In the genomic region with DNA sequence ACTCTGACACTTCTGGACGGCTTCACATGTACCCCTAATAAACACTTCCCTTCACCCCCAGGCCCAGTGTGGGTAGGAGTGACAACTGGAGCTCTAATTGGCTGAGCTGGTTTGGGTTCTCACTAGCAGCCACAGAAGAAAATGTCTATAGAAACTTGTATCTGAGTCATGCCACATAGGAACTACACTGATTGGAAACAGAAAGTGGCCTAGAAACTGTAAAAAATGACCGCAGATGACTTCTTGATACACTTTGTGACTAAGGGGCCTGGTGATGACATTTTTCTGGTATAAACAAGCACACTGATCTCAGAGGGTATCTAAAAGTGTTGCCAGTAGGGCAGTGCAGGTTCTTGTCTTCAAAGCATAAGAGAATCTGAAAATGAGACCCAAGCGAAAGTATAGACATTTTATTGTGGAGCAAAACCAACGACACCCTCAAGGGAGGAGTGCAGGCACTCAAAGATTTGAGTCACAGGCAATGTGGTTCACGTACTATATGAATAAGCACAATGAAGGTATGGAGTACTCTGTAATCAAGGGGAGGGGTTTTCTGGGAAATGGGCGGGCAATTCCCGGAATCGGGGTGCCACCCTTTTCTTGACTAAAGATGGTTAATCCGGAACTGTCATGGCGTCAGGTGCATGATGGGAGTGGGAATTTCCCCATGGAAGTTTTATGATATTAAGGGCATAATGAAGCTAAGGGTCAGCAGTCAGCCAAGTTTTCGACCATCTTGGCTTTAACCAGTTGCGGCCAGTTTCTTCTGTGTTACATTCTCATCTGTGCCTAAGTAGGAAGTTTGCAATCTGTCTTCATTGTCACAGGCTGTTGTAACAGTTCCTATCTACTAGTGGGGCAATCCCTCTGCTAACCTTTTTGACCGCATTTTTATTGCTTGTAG, we compare ENCODE assay signal across 1 cellular context.
TF ChIP-seq lines count a peak whose summit lies in the region.

A gene with protein sequence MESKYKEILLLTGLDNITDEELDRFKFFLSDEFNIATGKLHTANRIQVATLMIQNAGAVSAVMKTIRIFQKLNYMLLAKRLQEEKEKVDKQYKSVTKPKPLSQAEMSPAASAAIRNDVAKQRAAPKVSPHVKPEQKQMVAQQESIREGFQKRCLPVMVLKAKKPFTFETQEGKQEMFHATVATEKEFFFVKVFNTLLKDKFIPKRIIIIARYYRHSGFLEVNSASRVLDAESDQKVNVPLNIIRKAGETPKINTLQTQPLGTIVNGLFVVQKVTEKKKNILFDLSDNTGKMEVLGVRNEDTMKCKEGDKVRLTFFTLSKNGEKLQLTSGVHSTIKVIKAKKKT (minus strand): TSS at position 14 of the 904 bp plus-strand sequence. CDS start 3,267 bp downstream, outside the sequence.

TF ChIP-seq in WTC11, 78 proteins besides CTCF, POLR2A, EP300 and RAD21 (continued from another document):
- TF ChIP-seq, protein P1, sequence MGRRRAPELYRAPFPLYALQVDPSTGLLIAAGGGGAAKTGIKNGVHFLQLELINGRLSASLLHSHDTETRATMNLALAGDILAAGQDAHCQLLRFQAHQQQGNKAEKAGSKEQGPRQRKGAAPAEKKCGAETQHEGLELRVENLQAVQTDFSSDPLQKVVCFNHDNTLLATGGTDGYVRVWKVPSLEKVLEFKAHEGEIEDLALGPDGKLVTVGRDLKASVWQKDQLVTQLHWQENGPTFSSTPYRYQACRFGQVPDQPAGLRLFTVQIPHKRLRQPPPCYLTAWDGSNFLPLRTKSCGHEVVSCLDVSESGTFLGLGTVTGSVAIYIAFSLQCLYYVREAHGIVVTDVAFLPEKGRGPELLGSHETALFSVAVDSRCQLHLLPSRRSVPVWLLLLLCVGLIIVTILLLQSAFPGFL (CRISPR knock-in tag; IDR thresholded peaks at IDR 0.05; ENCODE audit: borderline replicate concordance): no peak
- TF ChIP-seq, protein P2, sequence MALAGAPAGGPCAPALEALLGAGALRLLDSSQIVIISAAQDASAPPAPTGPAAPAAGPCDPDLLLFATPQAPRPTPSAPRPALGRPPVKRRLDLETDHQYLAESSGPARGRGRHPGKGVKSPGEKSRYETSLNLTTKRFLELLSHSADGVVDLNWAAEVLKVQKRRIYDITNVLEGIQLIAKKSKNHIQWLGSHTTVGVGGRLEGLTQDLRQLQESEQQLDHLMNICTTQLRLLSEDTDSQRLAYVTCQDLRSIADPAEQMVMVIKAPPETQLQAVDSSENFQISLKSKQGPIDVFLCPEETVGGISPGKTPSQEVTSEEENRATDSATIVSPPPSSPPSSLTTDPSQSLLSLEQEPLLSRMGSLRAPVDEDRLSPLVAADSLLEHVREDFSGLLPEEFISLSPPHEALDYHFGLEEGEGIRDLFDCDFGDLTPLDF (CRISPR knock-in tag; IDR thresholded peaks at IDR 0.05): no peak
- no peak for TF ChIP-seq RELA (CRISPR knock-in tag; IDR thresholded peaks at IDR 0.05; ENCODE audit: borderline replicate concordance)
- TF ChIP-seq, protein P3, sequence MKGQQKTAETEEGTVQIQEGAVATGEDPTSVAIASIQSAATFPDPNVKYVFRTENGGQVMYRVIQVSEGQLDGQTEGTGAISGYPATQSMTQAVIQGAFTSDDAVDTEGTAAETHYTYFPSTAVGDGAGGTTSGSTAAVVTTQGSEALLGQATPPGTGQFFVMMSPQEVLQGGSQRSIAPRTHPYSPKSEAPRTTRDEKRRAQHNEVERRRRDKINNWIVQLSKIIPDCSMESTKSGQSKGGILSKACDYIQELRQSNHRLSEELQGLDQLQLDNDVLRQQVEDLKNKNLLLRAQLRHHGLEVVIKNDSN (CRISPR knock-in tag; IDR thresholded peaks at IDR 0.05): no peak
- TF ChIP-seq, protein P4, sequence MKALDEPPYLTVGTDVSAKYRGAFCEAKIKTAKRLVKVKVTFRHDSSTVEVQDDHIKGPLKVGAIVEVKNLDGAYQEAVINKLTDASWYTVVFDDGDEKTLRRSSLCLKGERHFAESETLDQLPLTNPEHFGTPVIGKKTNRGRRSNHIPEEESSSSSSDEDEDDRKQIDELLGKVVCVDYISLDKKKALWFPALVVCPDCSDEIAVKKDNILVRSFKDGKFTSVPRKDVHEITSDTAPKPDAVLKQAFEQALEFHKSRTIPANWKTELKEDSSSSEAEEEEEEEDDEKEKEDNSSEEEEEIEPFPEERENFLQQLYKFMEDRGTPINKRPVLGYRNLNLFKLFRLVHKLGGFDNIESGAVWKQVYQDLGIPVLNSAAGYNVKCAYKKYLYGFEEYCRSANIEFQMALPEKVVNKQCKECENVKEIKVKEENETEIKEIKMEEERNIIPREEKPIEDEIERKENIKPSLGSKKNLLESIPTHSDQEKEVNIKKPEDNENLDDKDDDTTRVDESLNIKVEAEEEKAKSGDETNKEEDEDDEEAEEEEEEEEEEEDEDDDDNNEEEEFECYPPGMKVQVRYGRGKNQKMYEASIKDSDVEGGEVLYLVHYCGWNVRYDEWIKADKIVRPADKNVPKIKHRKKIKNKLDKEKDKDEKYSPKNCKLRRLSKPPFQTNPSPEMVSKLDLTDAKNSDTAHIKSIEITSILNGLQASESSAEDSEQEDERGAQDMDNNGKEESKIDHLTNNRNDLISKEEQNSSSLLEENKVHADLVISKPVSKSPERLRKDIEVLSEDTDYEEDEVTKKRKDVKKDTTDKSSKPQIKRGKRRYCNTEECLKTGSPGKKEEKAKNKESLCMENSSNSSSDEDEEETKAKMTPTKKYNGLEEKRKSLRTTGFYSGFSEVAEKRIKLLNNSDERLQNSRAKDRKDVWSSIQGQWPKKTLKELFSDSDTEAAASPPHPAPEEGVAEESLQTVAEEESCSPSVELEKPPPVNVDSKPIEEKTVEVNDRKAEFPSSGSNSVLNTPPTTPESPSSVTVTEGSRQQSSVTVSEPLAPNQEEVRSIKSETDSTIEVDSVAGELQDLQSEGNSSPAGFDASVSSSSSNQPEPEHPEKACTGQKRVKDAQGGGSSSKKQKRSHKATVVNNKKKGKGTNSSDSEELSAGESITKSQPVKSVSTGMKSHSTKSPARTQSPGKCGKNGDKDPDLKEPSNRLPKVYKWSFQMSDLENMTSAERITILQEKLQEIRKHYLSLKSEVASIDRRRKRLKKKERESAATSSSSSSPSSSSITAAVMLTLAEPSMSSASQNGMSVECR (CRISPR knock-in tag; IDR thresholded peaks at IDR 0.05; ENCODE audit: borderline replicate concordance): no peak
- TF ChIP-seq SMAD4 (CRISPR knock-in tag; IDR thresholded peaks at IDR 0.05): no peak
- no peak for TF ChIP-seq ZNF416 (CRISPR knock-in tag; IDR thresholded peaks at IDR 0.05)
- TF ChIP-seq ZNF263 (CRISPR knock-in tag; IDR thresholded peaks at IDR 0.05; ENCODE audit: low read depth): no peak
TF ChIP-seq in WTC11: peak in this region for 0.
